18 cellular contexts compared by ENCODE assay signal in genomic region chr12:101087903-101088302, GRCh38.
"Had no signal": no experiment of that assay in that cellular context is flagged by ENCODE, and none has a peak within 500 bp of the region (broad histone marks: within the 10 kb centered on the region; RNA-seq: fewer than 3 reads in every experiment).

No MANE protein-coding gene starts in this region.

- H3K27me3 ChIP-seq: breast epithelium, left lung had no signal

- ATAC-seq: left lung, right cardiac atrium had no signal

- H3K9me3 ChIP-seq: breast epithelium, left lung, prostate gland, thoracic aorta had no signal

- H3K27ac ChIP-seq: breast epithelium, left lung, skin epidermis, thoracic aorta had no signal

- H3K4me1 ChIP-seq: breast epithelium, left lung had no signal

- DNase-seq: activated CD4-positive, CD25-positive, alpha-beta regulatory T cell treated with anti-CD3 and anti-CD28 coated beads, Interleukin-2, amount 50 U/mL, for 72 hours; activated CD8-positive, alpha-beta memory T cell treated with anti-CD3 and anti-CD28 coated beads for 24 hours; activated CD8-positive, alpha-beta memory T cell treated with anti-CD3 and anti-CD28 coated beads, Interleukin-2, amount 50 U/mL, for 48 hours; activated gamma-delta T cell; activated T-cell treated with anti-CD3 and anti-CD28 coated beads, Interleukin-2, amount 50 U/mL, for 48 hours; cerebellar nuclear complex; cortex of kidney; erythroblast; foreskin melanocyte; hypothalamus; kidney; left lung; right cardiac atrium; stimulated activated CD4-positive, alpha-beta T cell treated with anti-CD3 and anti-CD28 coated beads, Interleukin-2, amount 100 ng/mL, for 48 hours had no signal

- H3K36me3 ChIP-seq: breast epithelium, left lung, prostate gland, thoracic aorta had no signal

- H3K4me3 ChIP-seq: breast epithelium, left lung, prostate gland, skin epidermis, thoracic aorta had no signal
